ENCODE assay signal across 17 cellular contexts in genomic region chr9:128610889-128611288, GRCh38. TPM values are rescaled to one million over a fixed set of nuclear protein-coding genes. Genes with fewer than 3 reads are reported as not detected.
DNase-seq lines count a peak whose midpoint lies in the region; ATAC-seq and TF ChIP-seq lines count a peak whose summit lies in the region.
"Had no signal": no experiment of that assay in that cellular context is flagged by ENCODE, and none has a peak within 500 bp of the region (broad histone marks: within the 10 kb centered on the region; RNA-seq: fewer than 3 reads in every experiment).

No MANE protein-coding gene starts in this region.

- no peak for TF ChIP-seq POLR2A in HCT116 (IDR thresholded peaks at IDR 0.05; ENCODE audit: borderline replicate concordance, extremely low read depth, insufficient read depth, insufficient read length)
- TF ChIP-seq POLR2A in breast epithelium (IDR thresholded peaks at IDR 0.05): no peak

- TF ChIP-seq CTCF in DND-41 (IDR thresholded peaks at IDR 0.05; ENCODE audit: borderline replicate concordance, extremely low read depth, low read length, poor library complexity, severe bottlenecking) (peak; percentile 10), HCT116 (IDR thresholded peaks at IDR 0.05 in 2 of 3, conservative IDR thresholded peaks at IDR 0.05 in 1 of 3; ENCODE audit: borderline replicate concordance in 1 of 3, insufficient read depth in 1 of 3, low read depth in 2 of 3, low read length in 2 of 3) (no peak), progenitor cell of endocrine pancreas (IDR thresholded peaks at IDR 0.05; ENCODE audit: unreplicated experiment) (no peak), breast epithelium (IDR thresholded peaks at IDR 0.05) (no peak)

- H3K36me3 ChIP-seq in DND-41 (ENCODE audit: insufficient read depth, low read length) (peaks cover 94% of the 10 kb centered on the region), HCT116 (ENCODE audit: control insufficient read depth in 1 of 2, insufficient read depth in 2 of 2, low read length in 2 of 2) (peaks cover 59 to 70% of the 10 kb centered on the region in 2 experiments), breast epithelium (peaks cover 8% of the 10 kb centered on the region)

- no peak for DNase-seq in DND-41
- DNase-seq in HCT116 (ENCODE audit: low read depth, low spot score): no peak
- no peak for DNase-seq in T-helper 17 cell
- DNase-seq in fibroblast of peridontal ligament (ENCODE audit: extremely low read depth): peak; percentile 7
- no peak for DNase-seq in progenitor cell of endocrine pancreas (ENCODE audit: low spot score, unreplicated experiment)
- no peak for DNase-seq in breast epithelium (ENCODE audit: low spot score in 2 of 2)
- DNase-seq in NCI-H510A (lab: John Stamatoyannopoulos, UW): no peak
- DNase-seq: ACHN; BE2C; C1 segment of cervical spinal cord; CD4-positive, CD25-positive, alpha-beta regulatory T cell; CD8-positive, alpha-beta memory T cell; COR-L47; DMS 273 treated with DMSO at 0.1 percent for 48 hours; GDM1; H9 had no signal

- no peak overlapping the region for H2AFZ ChIP-seq in DND-41 (ENCODE audit: low read depth, low read length)
- H2AFZ ChIP-seq in HCT116 (ENCODE audit: low read depth, low read length, poor library complexity, severe bottlenecking): no peak overlapping the region

- POLR2A ChIA-PET in HCT116 (lab: Charles Lee): no interaction called here

- H3K27ac ChIP-seq in DND-41 (ENCODE audit: low read length): no peak overlapping the region
- H3K27ac ChIP-seq in HCT116 (ENCODE audit: low read depth, low read length): no peak overlapping the region
- no peak overlapping the region for H3K27ac ChIP-seq in breast epithelium

- BruUV-seq in HCT116 (replicated peaks; lab: Mats Ljungman, UMichigan): no TSS peak

- H3K9me3 Mint-ChIP-seq in progenitor cell of endocrine pancreas (ENCODE audit: low read depth): no peaks in the 10 kb centered on the region
- H3K9me3 Mint-ChIP-seq: CD4-positive, CD25-positive, alpha-beta regulatory T cell; CD8-positive, alpha-beta memory T cell; H9 had no signal

- H3K27ac Mint-ChIP-seq in T-helper 17 cell (peak overlapping the region; percentile 90), progenitor cell of endocrine pancreas (no peak overlapping the region)
- H3K27ac Mint-ChIP-seq: H9 had no signal

- H3K4me2 ChIP-seq in DND-41 (ENCODE audit: insufficient read depth, low read length) (no peak overlapping the region), HCT116 (ENCODE audit: low read length) (no peak overlapping the region)

- TF ChIP-seq RAD21 in HCT116 (IDR thresholded peaks at IDR 0.05; ENCODE audit: low read depth): 0 out of 2 replicates have a peak, but pooled peaks have one; percentile 15

- intact Hi-C loops in HCT116 (cut with micrococcal nuclease): no loop called here
- intact Hi-C loops in breast epithelium (cut with DNase I; ENCODE audit: low total_unique reads): no loop called here

- H3K4me3 Mint-ChIP-seq in T-helper 17 cell: no peak overlapping the region
- no peak overlapping the region for H3K4me3 Mint-ChIP-seq in progenitor cell of endocrine pancreas (ENCODE audit: low read depth)
- H3K4me3 Mint-ChIP-seq: CD4-positive, CD25-positive, alpha-beta regulatory T cell; CD8-positive, alpha-beta memory T cell; H9 had no signal

- H3K4me1 Mint-ChIP-seq in T-helper 17 cell (peaks cover 5% of the 10 kb centered on the region), progenitor cell of endocrine pancreas (ENCODE audit: low read depth) (no peaks in the 10 kb centered on the region)
- H3K4me1 Mint-ChIP-seq: CD4-positive, CD25-positive, alpha-beta regulatory T cell; CD8-positive, alpha-beta memory T cell; H9 had no signal

- ATAC-seq in DND-41 (ENCODE audit: insufficient read depth, low read depth) (no peak), HCT116 (no peak), T-helper 17 cell (no peak), GM21717 (IDR thresholded peaks at IDR 0.05; ENCODE audit: unreplicated experiment) (no peak)

- H3K4me3 ChIP-seq in DND-41 (ENCODE audit: low read depth in 1 of 2, low read length in 2 of 2) (no peak overlapping the region), HCT116 (replicated peaks in 1 of 2; ENCODE audit: low read depth in 1 of 2, low read length in 2 of 2) (no peak overlapping the region), breast epithelium (no peak overlapping the region)

- H3K9me3 ChIP-seq in DND-41 (ENCODE audit: insufficient read depth, low read length, severe bottlenecking) (no peaks in the 10 kb centered on the region), HCT116 (ENCODE audit: control insufficient read depth in 1 of 2, insufficient read depth in 1 of 2, low read depth in 1 of 2, low read length in 2 of 2) (no peaks in the 10 kb centered on the region), T-helper 17 cell (ENCODE audit: control insufficient read depth, low read length, poor library complexity, severe bottlenecking) (no peaks in the 10 kb centered on the region), breast epithelium (no peaks in the 10 kb centered on the region)
- H3K9me3 ChIP-seq: BE2C had no signal

- H3K9ac ChIP-seq in DND-41 (ENCODE audit: low read depth, low read length): no peak overlapping the region
- H3K9ac ChIP-seq in HCT116 (ENCODE audit: low read length): no peak overlapping the region

- H3K36me3 Mint-ChIP-seq in T-helper 17 cell (ENCODE audit: low read depth) (peaks cover 5% of the 10 kb centered on the region), progenitor cell of endocrine pancreas (ENCODE audit: insufficient read depth) (peaks cover 35% of the 10 kb centered on the region)

- no peaks in the 10 kb centered on the region for H3K27me3 Mint-ChIP-seq in T-helper 17 cell
- H3K27me3 Mint-ChIP-seq in progenitor cell of endocrine pancreas: no peaks in the 10 kb centered on the region
- H3K27me3 Mint-ChIP-seq: CD4-positive, CD25-positive, alpha-beta regulatory T cell had no signal

- CTCF ChIA-PET in HCT116 (lab: Charles Lee): interaction anchor here (1.1 kb wide), 1 partner anchor 172 kb away, joined by 4 read pairs; no protein-coding TSS in a partner anchor

- H4K20me1 ChIP-seq in DND-41 (ENCODE audit: insufficient read depth, low read length) (no peaks in the 10 kb centered on the region), HCT116 (ENCODE audit: insufficient read depth) (no peaks in the 10 kb centered on the region)

- H3K27me3 ChIP-seq in DND-41 (ENCODE audit: insufficient read depth, low read length, poor library complexity) (no peaks in the 10 kb centered on the region), HCT116 (ENCODE audit: insufficient read depth, low read length) (no peaks in the 10 kb centered on the region), breast epithelium (no peaks in the 10 kb centered on the region)
- H3K27me3 ChIP-seq: BE2C had no signal

- no peaks in the 10 kb centered on the region for H3K79me2 ChIP-seq in DND-41 (ENCODE audit: insufficient read depth, low read length)
- no peaks in the 10 kb centered on the region for H3K79me2 ChIP-seq in HCT116 (ENCODE audit: insufficient read depth, low read length)

- RAD21 ChIA-PET in HCT116 (lab: Charles Lee; ENCODE audit: low non-redundant PET in 1 of 2, low total read pairs in 2 of 2, uncharacterized antibody in 2 of 2, unreplicated experiment in 2 of 2): interaction anchor here in 1 of 2 experiments (1.1 kb wide), 1 partner anchor 172 kb away, joined by 3 read pairs; no protein-coding TSS in a partner anchor

- no peaks in the 10 kb centered on the region for H3K9me2 ChIP-seq in HCT116 (ENCODE audit: insufficient read depth)

- no peaks in the 10 kb centered on the region for H3K4me1 ChIP-seq in DND-41 (ENCODE audit: insufficient read depth, low read length)
- no peaks in the 10 kb centered on the region for H3K4me1 ChIP-seq in HCT116 (ENCODE audit: control insufficient read depth in 1 of 2, insufficient read depth in 2 of 2, low read length in 2 of 2)
- no peaks in the 10 kb centered on the region for H3K4me1 ChIP-seq in breast epithelium
- H3K4me1 ChIP-seq: BE2C had no signal

TF ChIP-seq in HCT116, 20 proteins besides CTCF, POLR2A, EP300 and RAD21 (continues in another document):
- TF ChIP-seq FOSL1 (IDR thresholded peaks at IDR 0.05; ENCODE audit: low read depth) (no peak), EZH2phosphoT487 (IDR thresholded peaks at IDR 0.05; ENCODE audit: borderline replicate concordance) (no peak), CEBPB (IDR thresholded peaks at IDR 0.05; ENCODE audit: low read depth) (no peak), ZNF274 (IDR thresholded peaks at IDR 0.05; ENCODE audit: low read depth, low read length) (no peak), POLR2AphosphoS5 (IDR thresholded peaks at IDR 0.05; ENCODE audit: low read depth, low read length) (no peak), ELF1 (IDR thresholded peaks at IDR 0.05; ENCODE audit: borderline replicate concordance, low read depth) (no peak), EZH2 (IDR thresholded peaks at IDR 0.05) (no peak), ATF3 (IDR thresholded peaks at IDR 0.05) (no peak), ZBTB33 (IDR thresholded peaks at IDR 0.05; ENCODE audit: extremely low read depth, insufficient replicate concordance, low read length) (no peak), JUND (IDR thresholded peaks at IDR 0.05) (no peak), ZFX (IDR thresholded peaks at IDR 0.05) (no peak)

RNA-seq across cellular contexts. Expression of gene DYNC2I2, which starts 45.8 kb away (rescaled TPM):
- 155 TPM for total RNA-seq in HCT116 (2021; ENCODE audit: unreplicated experiment)
- 150 and 152 TPM in 2 replicates for polyA plus RNA-seq in HCT116 (2012)
- total RNA-seq in T-helper 17 cell: 1 to 10 TPM; 3.7 to 3.8 TPM
- 83.4 and 85.4 TPM in 2 replicates for total RNA-seq in progenitor cell of endocrine pancreas
- total RNA-seq in breast epithelium: 10 to 100 TPM; 23.7 to 67.0 (median 54.1) TPM

RNA-seq across cellular contexts. Expression of gene SPTAN1, which starts 58.5 kb away (rescaled TPM):
- 111 TPM for total RNA-seq in HCT116 (2021; ENCODE audit: unreplicated experiment)
- polyA plus RNA-seq in HCT116 (2012): 97.8 and 99.6 TPM in 2 replicates
- total RNA-seq in T-helper 17 cell: 100 to 1,000 TPM; 734 to 740 TPM
- total RNA-seq in progenitor cell of endocrine pancreas: 448 and 450 TPM in 2 replicates
- 100 to 1,000 TPM; 217 to 264 (median 254) TPM for total RNA-seq in breast epithelium

Comparison
In these comparisons a context has a peak if more than half of its experiments do, and no peak if none do; other contexts are left out.
1. RNA of gene DYNC2I2, which starts 45.8 kb away (total RNA-seq): 155 TPM in HCT116 (single experiment), 83.4 to 85.4 TPM in progenitor cell of endocrine pancreas and 23.7 to 67.0 TPM in breast epithelium; 3.7 to 3.8 TPM in T-helper 17 cell; every median in the first group is over 4 times any median in the second.